In the genomic region with DNA sequence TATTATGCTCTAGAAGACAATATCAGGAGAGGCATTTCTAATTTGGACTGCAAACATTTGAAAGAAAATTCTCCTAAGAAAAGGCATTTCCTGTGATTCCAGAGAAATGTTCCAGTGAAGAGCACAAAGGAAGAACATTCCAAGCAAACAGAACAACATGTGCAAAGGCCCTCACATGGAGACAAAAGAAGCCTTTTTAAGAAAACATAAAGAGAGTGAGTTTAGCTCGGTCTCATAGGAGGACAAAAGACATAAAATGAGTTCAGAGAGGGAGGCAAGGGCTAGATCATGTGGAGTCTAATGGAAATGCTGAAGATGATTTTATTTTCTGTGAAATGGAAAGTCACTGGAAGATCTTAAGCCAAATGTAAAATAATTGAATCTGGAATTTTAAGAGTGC, we compare ENCODE assay signal across 1 cellular context.
TF ChIP-seq lines count a peak whose summit lies in the region.

No MANE protein-coding gene starts in this region.

TF ChIP-seq in SK-N-SH, 30 proteins besides CTCF, POLR2A, EP300 and RAD21 (continued from another document):
- TF ChIP-seq, protein P1, sequence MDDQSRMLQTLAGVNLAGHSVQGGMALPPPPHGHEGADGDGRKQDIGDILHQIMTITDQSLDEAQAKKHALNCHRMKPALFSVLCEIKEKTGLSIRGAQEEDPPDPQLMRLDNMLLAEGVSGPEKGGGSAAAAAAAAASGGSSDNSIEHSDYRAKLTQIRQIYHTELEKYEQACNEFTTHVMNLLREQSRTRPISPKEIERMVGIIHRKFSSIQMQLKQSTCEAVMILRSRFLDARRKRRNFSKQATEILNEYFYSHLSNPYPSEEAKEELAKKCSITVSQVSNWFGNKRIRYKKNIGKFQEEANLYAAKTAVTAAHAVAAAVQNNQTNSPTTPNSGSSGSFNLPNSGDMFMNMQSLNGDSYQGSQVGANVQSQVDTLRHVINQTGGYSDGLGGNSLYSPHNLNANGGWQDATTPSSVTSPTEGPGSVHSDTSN (IDR thresholded peaks at IDR 0.05), result no peak
- TF ChIP-seq FOXJ3 (CRISPR knock-in tag; IDR thresholded peaks at IDR 0.05) (no peak), POLR2AphosphoS5 (IDR thresholded peaks at IDR 0.05; ENCODE audit: low read depth, low read length) (no peak)
